ENCODE assay signal across 1 cellular context in the genomic region with DNA sequence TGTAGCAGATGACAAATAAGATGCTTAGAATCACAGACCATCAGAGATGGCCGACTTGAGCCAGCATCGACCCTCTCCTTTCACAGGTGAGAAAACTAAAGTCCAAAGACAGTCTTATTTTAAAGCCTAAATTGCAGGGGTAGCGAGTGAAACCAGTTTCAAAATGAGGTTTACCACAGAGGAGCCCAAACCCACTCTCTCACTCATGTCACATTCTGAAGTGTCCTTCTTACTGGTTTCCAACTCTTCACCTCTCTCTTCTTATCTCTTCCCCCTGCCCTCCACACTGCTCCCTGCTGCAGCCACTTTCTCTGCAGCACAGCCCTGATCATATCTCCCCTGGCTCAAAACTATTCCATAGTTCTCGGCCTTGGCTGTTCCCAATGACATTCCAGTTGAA.
TF ChIP-seq lines count a peak whose summit lies in the region.

No MANE protein-coding gene starts in this region.

TF ChIP-seq in IMR-90, 13 proteins besides CTCF, POLR2A, EP300 and RAD21:
- TF ChIP-seq MXI1 (IDR thresholded peaks at IDR 0.05; ENCODE audit: borderline replicate concordance, low read depth, low read length): no peak
- TF ChIP-seq CEBPB (IDR thresholded peaks at IDR 0.05; ENCODE audit: low read depth, low read length): no peak
- no peak for TF ChIP-seq MAFK (IDR thresholded peaks at IDR 0.05; ENCODE audit: low read depth, low read length)
- no peak for TF ChIP-seq BHLHE40 (IDR thresholded peaks at IDR 0.05; ENCODE audit: low read depth, low read length)
- TF ChIP-seq RCOR1 (IDR thresholded peaks at IDR 0.05; ENCODE audit: insufficient replicate concordance, low read length): no peak
- TF ChIP-seq, protein P1, sequence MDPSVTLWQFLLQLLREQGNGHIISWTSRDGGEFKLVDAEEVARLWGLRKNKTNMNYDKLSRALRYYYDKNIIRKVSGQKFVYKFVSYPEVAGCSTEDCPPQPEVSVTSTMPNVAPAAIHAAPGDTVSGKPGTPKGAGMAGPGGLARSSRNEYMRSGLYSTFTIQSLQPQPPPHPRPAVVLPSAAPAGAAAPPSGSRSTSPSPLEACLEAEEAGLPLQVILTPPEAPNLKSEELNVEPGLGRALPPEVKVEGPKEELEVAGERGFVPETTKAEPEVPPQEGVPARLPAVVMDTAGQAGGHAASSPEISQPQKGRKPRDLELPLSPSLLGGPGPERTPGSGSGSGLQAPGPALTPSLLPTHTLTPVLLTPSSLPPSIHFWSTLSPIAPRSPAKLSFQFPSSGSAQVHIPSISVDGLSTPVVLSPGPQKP (IDR thresholded peaks at IDR 0.05; ENCODE audit: borderline replicate concordance, low read depth, low read length): no peak
- no peak for TF ChIP-seq SMC3 (IDR thresholded peaks at IDR 0.05; ENCODE audit: low read depth, low read length)
- TF ChIP-seq CHD1 (IDR thresholded peaks at IDR 0.05; ENCODE audit: low read depth, low read length): no peak
- TF ChIP-seq RFX5 (IDR thresholded peaks at IDR 0.05; ENCODE audit: low read depth, low read length): no peak
TF ChIP-seq in IMR-90: peak in this region for 0.
